In the genomic region with DNA sequence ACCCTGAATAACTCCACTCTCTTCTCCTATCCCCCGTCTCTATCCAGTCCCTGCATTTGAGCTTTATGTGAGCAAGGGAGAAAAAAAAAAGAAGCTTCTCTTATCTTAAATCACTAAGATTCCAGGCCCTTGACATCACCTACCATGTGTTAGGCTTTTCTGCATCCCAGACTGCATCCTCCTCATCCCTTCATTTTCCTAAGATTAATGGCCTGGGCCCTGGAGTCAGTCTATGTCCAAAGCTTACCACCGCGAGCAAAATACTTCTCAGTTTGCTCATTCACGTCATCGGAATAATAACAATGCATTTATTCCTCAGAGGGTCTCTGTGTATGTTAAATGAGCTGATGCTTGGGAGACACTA, we compare ENCODE assay signal across 17 cellular contexts. TPM values are rescaled to one million over a fixed set of nuclear protein-coding genes. Genes with fewer than 3 reads are reported as not detected.
A peak's percentile ranks its signal among the peaks of the same experiment; 100 is the strongest.
DNase-seq lines count a peak whose midpoint lies in the region; ATAC-seq and TF ChIP-seq lines count a peak whose summit lies in the region.
"Had no signal": no experiment of that assay in that cellular context is flagged by ENCODE, and none has a peak within 500 bp of the region (broad histone marks: within the 10 kb centered on the region; RNA-seq: fewer than 3 reads in every experiment).

No MANE protein-coding gene starts in this region.

- H3K27me3 Mint-ChIP-seq in activated T-helper 17 cell treated with anti-CD3 and anti-CD28 coated beads, Interleukin-2, amount 50 U/mL, for 72 hours: peaks cover 15% of the 10 kb centered on the region

- 72% methylated on average over 5 of the region's 5 CpGs for WGBS in lower leg skin, 2 donors

- H3K9me3 Mint-ChIP-seq in activated T-helper 17 cell treated with anti-CD3 and anti-CD28 coated beads, Interleukin-2, amount 50 U/mL, for 72 hours: no peaks in the 10 kb centered on the region
- H3K9me3 Mint-ChIP-seq: T-helper 2 cell treated with Interferon-gamma antibody and Interleukin-4, amounts not matched to agents 5 μg/mL and 100 μg/mL, for 36 hours had no signal

- H3K4me1 Mint-ChIP-seq in activated T-helper 17 cell treated with anti-CD3 and anti-CD28 coated beads, Interleukin-2, amount 50 U/mL, for 72 hours: no peaks in the 10 kb centered on the region

- DNase-seq in A172 (ENCODE audit: low spot score): peak; percentile 80
- peak; percentile 61 for DNase-seq in HS-5 (ENCODE audit: low read depth)
- DNase-seq in brain microvascular endothelial cell: peak; percentile 74
- DNase-seq in kidney epithelial cell (ENCODE audit: low read depth): peak; percentile 48
- DNase-seq in lower leg skin (ENCODE audit: low spot score in 2 of 2): no peak
- no peak for DNase-seq in SKM-1 treated with dmso at 0.1 percent for 144 hours (lab: John Stamatoyannopoulos, UW; ENCODE audit: unreplicated experiment)
- DNase-seq: activated CD4-positive, alpha-beta T cell treated with anti-CD3 and anti-CD28 coated beads, Interleukin-2, amount 50 U/mL, for 1 hour; hippocampal formation; Kasumi-1; NCI-H187 treated with DMSO at 0.1 percent for 48 hours; NCI-H69; ovary; stimulated activated CD4-positive, alpha-beta T cell treated with anti-CD3 and anti-CD28 coated beads, Interleukin-15, amount 100 ng/mL, for 24 hours had no signal

- no peak overlapping the region for H3K27ac Mint-ChIP-seq in activated T-helper 17 cell treated with anti-CD3 and anti-CD28 coated beads, Interleukin-2, amount 50 U/mL, for 72 hours
- H3K27ac Mint-ChIP-seq: T-helper 2 cell treated with Interferon-gamma antibody and Interleukin-4, amounts not matched to agents 5 μg/mL and 100 μg/mL, for 36 hours had no signal

- no peak for TF ChIP-seq POLR2A in lower leg skin (IDR thresholded peaks at IDR 0.05)

- intact Hi-C loops in lower leg skin (cut with DNase I; ENCODE audit: low total_unique reads): no loop called here

- H3K36me3 Mint-ChIP-seq in activated T-helper 17 cell treated with anti-CD3 and anti-CD28 coated beads, Interleukin-2, amount 50 U/mL, for 72 hours (ENCODE audit: low read depth): no peaks in the 10 kb centered on the region

- TF ChIP-seq CTCF in brain microvascular endothelial cell (IDR thresholded peaks at IDR 0.05; ENCODE audit: low read depth, low read length, missing control alignments) (no peak), kidney epithelial cell (IDR thresholded peaks at IDR 0.05; ENCODE audit: insufficient read depth, low read length, poor library complexity, severe bottlenecking) (no peak), lower leg skin (IDR thresholded peaks at IDR 0.05) (no peak)

- no peak overlapping the region for H3K4me3 ChIP-seq in brain microvascular endothelial cell (ENCODE audit: low read depth, low read length)
- no peak overlapping the region for H3K4me3 ChIP-seq in kidney epithelial cell (ENCODE audit: low read depth, low read length)
- H3K4me3 ChIP-seq in lower leg skin (ENCODE audit: low read depth, poor library complexity, severe bottlenecking): no peak overlapping the region
- H3K4me3 ChIP-seq: ovary, thoracic aorta had no signal

- H3K4me3 Mint-ChIP-seq in activated T-helper 17 cell treated with anti-CD3 and anti-CD28 coated beads, Interleukin-2, amount 50 U/mL, for 72 hours: no peak overlapping the region
- H3K4me3 Mint-ChIP-seq: T-helper 2 cell treated with Interferon-gamma antibody and Interleukin-4, amounts not matched to agents 5 μg/mL and 100 μg/mL, for 36 hours had no signal

- in situ Hi-C loops in brain microvascular endothelial cell (cut with HindIII; ENCODE audit: low pct_ligation_motif_present, low sequenced_read_pairs): no loop called here

- H3K36me3 ChIP-seq in brain microvascular endothelial cell (replicated peaks): no peaks in the 10 kb centered on the region
- H3K36me3 ChIP-seq in kidney epithelial cell (ENCODE audit: control insufficient read depth, insufficient read depth, low read length): no peaks in the 10 kb centered on the region
- H3K36me3 ChIP-seq: ovary, thoracic aorta had no signal

- ATAC-seq in GM18861 (IDR thresholded peaks at IDR 0.05; ENCODE audit: unreplicated experiment): no peak
- no peak for ATAC-seq in activated T-helper 17 cell treated with anti-CD3 and anti-CD28 coated beads, Interleukin-2, amount 50 U/mL, for 72 hours (replicated peaks)

- H3K27me3 ChIP-seq in brain microvascular endothelial cell (replicated peaks) (no peaks in the 10 kb centered on the region), kidney epithelial cell (ENCODE audit: control insufficient read depth, insufficient read depth, low read length) (no peaks in the 10 kb centered on the region)
- H3K27me3 ChIP-seq: ovary had no signal

- peak overlapping the region; percentile 80 for H3K27ac ChIP-seq in brain microvascular endothelial cell
- H3K27ac ChIP-seq: ovary, thoracic aorta had no signal

RNA-seq across cellular contexts. Expression of a gene that starts 46.2 kb away (rescaled TPM):
- total RNA-seq in A172 (2014; rRNA removed; shearing (Covaris generic)): not detected in 2 replicates
- total RNA-seq in kidney epithelial cell: 0.29 and 0.41 TPM in 2 replicates
- total RNA-seq in lower leg skin: under 1 TPM in 2 of 4 donors, not detected in 2; 0.10 to 0.36 TPM
- not detected for total RNA-seq in activated T-helper 17 cell treated with anti-CD3 and anti-CD28 coated beads, Interleukin-2, amount 50 U/mL, for 72 hours

Comparison
In these comparisons a context has a peak if more than half of its experiments do, and no peak if none do; other contexts are left out.
1. DNase-seq: peak in A172 (single experiment), HS-5 (single experiment), brain microvascular endothelial cell (single experiment) and kidney epithelial cell (single experiment); none in lower leg skin (0 of 2) and SKM-1 treated with dmso at 0.1 percent for 144 hours (single experiment).